23 cellular contexts compared by ENCODE assay signal in the genomic region with DNA sequence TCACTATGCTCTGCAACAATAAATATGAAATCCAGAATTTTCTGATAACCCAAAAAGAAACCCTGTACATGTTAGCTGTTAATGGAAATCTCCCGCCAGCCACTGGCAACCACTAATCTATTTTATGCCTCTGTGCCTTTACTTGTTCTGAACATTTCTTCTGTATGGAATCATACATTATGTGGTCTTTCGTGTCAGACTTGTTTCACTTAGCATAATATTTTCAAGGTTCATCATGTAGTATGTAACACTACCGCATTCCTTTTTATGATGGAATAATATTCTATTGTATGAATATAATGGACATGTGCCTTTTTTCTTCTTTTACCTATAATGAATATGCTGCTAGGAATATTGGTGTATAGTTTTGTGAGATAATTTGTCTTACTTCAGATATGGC. TPM values are rescaled to one million over a fixed set of nuclear protein-coding genes. Genes with fewer than 3 reads are reported as not detected.
"Had no signal": no experiment of that assay in that cellular context is flagged by ENCODE, and none has a peak within 500 bp of the region (broad histone marks: within the 10 kb centered on the region; RNA-seq: fewer than 3 reads in every experiment).

No MANE protein-coding gene starts in this region.

- H3K36me3 ChIP-seq: MG63 had no signal

- H3K27me3 ChIP-seq: MG63 had no signal

- H3K4me2 ChIP-seq: SK-N-SH had no signal

- H3K9ac ChIP-seq: SK-N-SH had no signal

- H3K4me3 ChIP-seq: MG63 had no signal

- ATAC-seq: HepG2 had no signal

- H3K9me3 ChIP-seq: MG63, SK-N-SH had no signal

- DNase-seq: IMR-90, Karpas-422, KG1, MG63, NCI-H1092, NCI-H1105 treated with DMSO at 0.1 percent for 48 hours, NCI-H1417 treated with DMSO at 0.1 percent for 48 hours, NCI-H146, NCI-H1694 treated with DMSO at 0.1 percent for 48 hours, NCI-H1930, NCI-H2081, NCI-H2107, NCI-H226, NCI-H446, NCI-H510A, NCI-H524 treated with DMSO at 0.1 percent for 48 hours, NCI-H69, NCI-H774, SHP77, SK-N-SH had no signal

RNA-seq across cellular contexts. Expression of gene DAOA, which starts 53.7 kb away (rescaled TPM):
- total RNA-seq: HepG2, HT1080, IMR-90, SK-MEL-5 had no signal
- polyA plus RNA-seq: HepG2, IMR-90, SK-N-SH had no signal
